Comparison of ENCODE assay signal across 8 cellular contexts in the genomic region with DNA sequence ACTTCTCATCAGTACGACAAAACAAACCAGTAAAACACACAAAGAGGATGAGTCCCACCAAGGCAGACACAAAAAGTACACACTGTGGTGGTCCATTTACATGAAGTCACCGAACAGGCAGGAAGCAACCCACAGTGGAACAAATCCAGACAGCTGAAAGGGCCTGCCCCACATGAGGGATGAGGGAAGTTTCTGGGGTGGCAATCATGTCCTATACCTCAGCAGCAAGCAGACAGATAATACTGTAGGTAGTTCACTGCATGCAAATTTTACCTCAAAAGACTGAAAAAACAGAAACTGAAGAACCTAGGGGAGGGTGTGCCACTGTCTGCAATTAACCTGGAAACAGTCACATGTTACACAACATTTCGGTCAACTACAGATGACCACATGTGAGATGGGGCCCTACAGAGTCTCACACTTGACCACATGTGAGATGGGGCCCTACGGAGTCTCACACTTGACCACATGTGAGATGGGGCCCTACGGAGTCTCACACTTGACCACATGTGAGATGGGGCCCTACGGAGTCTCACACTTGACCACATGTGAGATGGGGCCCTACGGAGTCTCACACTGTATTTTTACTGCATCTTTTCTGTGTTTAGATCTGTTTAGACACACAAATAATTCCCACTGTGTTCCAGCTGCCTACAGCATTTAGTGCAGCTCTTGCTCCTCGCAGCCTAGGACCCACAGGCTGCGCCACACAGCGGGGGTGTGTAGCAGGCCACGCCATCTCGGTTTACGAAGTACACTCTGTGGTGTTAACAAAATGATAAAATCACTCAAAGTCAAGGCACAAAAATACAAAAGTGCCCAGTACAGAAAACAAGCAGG. TPM values are rescaled to one million over a fixed set of nuclear protein-coding genes. Genes with fewer than 3 reads are reported as not detected.
DNase-seq lines count a peak whose midpoint lies in the region; ATAC-seq and TF ChIP-seq lines count a peak whose summit lies in the region.

No MANE protein-coding gene starts in this region.

- WGBS in heart left ventricle, 4 donors: 80 to 84% (median 82%) methylated on average over 13 of the region's 13 CpGs

- no peak overlapping the region for H3K4me3 ChIP-seq in heart left ventricle
- no peak overlapping the region for H3K4me3 ChIP-seq in upper lobe of right lung

- H3K27ac Mint-ChIP-seq in chondrocyte (ENCODE audit: unreplicated experiment): peak overlapping the region; percentile 98

- DNase-seq in heart left ventricle (no peak), left cardiac atrium (no peak), chondrocyte (ENCODE audit: low spot score) (no peak), upper lobe of right lung (no peak), DMS153 (lab: John Stamatoyannopoulos, UW) (no peak), COLO829 (ENCODE audit: low spot score) (no peak), NCI-H146 (lab: John Stamatoyannopoulos, UW) (no peak)

- H3K36me3 Mint-ChIP-seq in chondrocyte (ENCODE audit: low read depth): peaks cover 22% of the 10 kb centered on the region

- intact Hi-C loops in heart left ventricle (cut with DNase I): no loop called here
- intact Hi-C loops in left cardiac atrium (cut with DNase I): no loop called here
- intact Hi-C loops in upper lobe of right lung (cut with DNase I): no loop called here

- no peak for TF ChIP-seq POLR2A in heart left ventricle (IDR thresholded peaks at IDR 0.05)

- H3K27me3 ChIP-seq in heart left ventricle (no peaks in the 10 kb centered on the region), upper lobe of right lung (no peaks in the 10 kb centered on the region)

- H3K4me1 ChIP-seq in heart left ventricle (peaks cover 0 to 31% (median 5%) of the 10 kb centered on the region in 12 donors), upper lobe of right lung (no peaks in the 10 kb centered on the region)

- H3K27ac ChIP-seq in heart left ventricle (peak overlapping the region in 11 of 12 donors; percentile 26 to 82 (median 65)), upper lobe of right lung (peak overlapping the region; percentile 4)

- TF ChIP-seq CTCF in heart left ventricle (IDR thresholded peaks at IDR 0.05) (no peak), chondrocyte (IDR thresholded peaks at IDR 0.05) (no peak), upper lobe of right lung (IDR thresholded peaks at IDR 0.05) (no peak)

- H3K27me3 Mint-ChIP-seq in chondrocyte (ENCODE audit: low read depth): no peaks in the 10 kb centered on the region

- H3K9me3 ChIP-seq in heart left ventricle: no peaks in the 10 kb centered on the region
- H3K9me3 ChIP-seq in upper lobe of right lung: no peaks in the 10 kb centered on the region

- H3K36me3 ChIP-seq in heart left ventricle: peaks cover 0 to 80% (median 70%) of the 10 kb centered on the region in 9 donors
- H3K36me3 ChIP-seq in upper lobe of right lung: peaks cover 68% of the 10 kb centered on the region

- ATAC-seq in heart left ventricle: no peak
- no peak for ATAC-seq in left cardiac atrium
- ATAC-seq in HG03060 (IDR thresholded peaks at IDR 0.05; ENCODE audit: low read depth, unreplicated experiment): peak; percentile 80
- ATAC-seq in upper lobe of right lung: peak; percentile 31

- H3K4me1 Mint-ChIP-seq in chondrocyte (ENCODE audit: low read depth): peaks cover 46% of the 10 kb centered on the region

- H3K9me3 Mint-ChIP-seq in chondrocyte (ENCODE audit: low read depth): no peaks in the 10 kb centered on the region

- H3K4me3 Mint-ChIP-seq in chondrocyte (ENCODE audit: unreplicated experiment): no peak overlapping the region

RNA-seq across cellular contexts. Expression of a gene that starts 22.2 kb away (rescaled TPM):
- total RNA-seq in heart left ventricle (10 to 100 TPM; 40.1 to 60.2 (median 45.2) TPM), left cardiac atrium (10 to 100 TPM; 38.3 to 39.9 TPM), chondrocyte (32.9 to 42.8 TPM (median 33.7 TPM) in 3 replicates), upper lobe of right lung (41.5 TPM)
- polyA plus RNA-seq in heart left ventricle: 10 to 100 TPM; 30.0 to 57.7 TPM

RNA-seq across cellular contexts. Expression of a gene that starts 23.1 kb away (rescaled TPM):
- total RNA-seq in heart left ventricle (100 to 1,000 TPM in 7 of 9 donors, 10 to 100 TPM in 2; 86.7 to 121 (median 114) TPM), left cardiac atrium (10 to 100 TPM; 73.9 to 86.2 TPM), chondrocyte (63.7 to 64.6 TPM (median 64.1 TPM) in 3 replicates), upper lobe of right lung (57.0 TPM)
- polyA plus RNA-seq in heart left ventricle: 10 to 100 TPM; 29.7 to 82.1 TPM

RNA-seq across cellular contexts. Expression of a gene that starts 27.8 kb away (rescaled TPM):
- total RNA-seq in heart left ventricle (not detected), left cardiac atrium (not detected), chondrocyte (not detected in 3 replicates), upper lobe of right lung (not detected)
- not detected for polyA plus RNA-seq in heart left ventricle

Comparison
In these comparisons a context has a peak if more than half of its experiments do, and no peak if none do; other contexts are left out.
1. ATAC-seq: peak in HG03060 (single experiment) and upper lobe of right lung (single experiment); none in heart left ventricle (0 of 4) and left cardiac atrium (0 of 2).